In genomic region chr3:193240850-193241706, GRCh38 we compare ENCODE assay signal across 1 cellular context.
TF ChIP-seq lines count a peak whose summit lies in the region.

Gene PLAAT1, plus strand, starts transcription at chr3:193241222. Its CDS starts 14,429 bp downstream, at chr3:193255651.

TF ChIP-seq in H1, 55 proteins besides CTCF, POLR2A, EP300 and RAD21 (continued from another document):
- TF ChIP-seq TEAD4 (IDR thresholded peaks at IDR 0.05; ENCODE audit: low read depth, low read length) (0 out of 2 replicates have a peak, but pooled peaks have one; percentile 28), MAX (IDR thresholded peaks at IDR 0.05) (peak; percentile 86), JUN (IDR thresholded peaks at IDR 0.05; ENCODE audit: low read depth, low read length) (no peak), CHD7 (IDR thresholded peaks at IDR 0.05; ENCODE audit: insufficient replicate concordance, low read length) (no peak), FOSL1 (IDR thresholded peaks at IDR 0.05; ENCODE audit: insufficient read depth, low read depth, low read length) (no peak)
